Comparison of ENCODE assay signal across 17 cellular contexts in genomic region chrX:109036624-109037023, GRCh38.
DNase-seq lines count a peak whose midpoint lies in the region; ATAC-seq lines count a peak whose summit lies in the region.
"Had no signal": no experiment of that assay in that cellular context is flagged by ENCODE, and none has a peak within 500 bp of the region (broad histone marks: within the 10 kb centered on the region; RNA-seq: fewer than 3 reads in every experiment).

No MANE protein-coding gene starts in this region.

- peaks cover 9% of the 10 kb centered on the region for H3K9me3 Mint-ChIP-seq in activated T-helper 2 cell treated with anti-CD3 and anti-CD28 coated beads, Interferon-gamma antibody, Interleukin-2, Interleukin-4, amounts not matched to agents 10 μg/mL and 5 μg/mL and 100 μg/mL, durations not matched to agents 14 hours and 24 hours and 36 hours
- H3K9me3 Mint-ChIP-seq: activated naive CD4-positive, alpha-beta T cell treated with anti-CD3 and anti-CD28 coated beads, Interleukin-2, amount 50 U/mL, for 24 hours had no signal

- DNase-seq in kidney tubule cell (ENCODE audit: low spot score): peak; percentile 69
- no peak for DNase-seq in activated T-helper 2 cell treated with anti-CD3 and anti-CD28 coated beads, Interferon-gamma antibody, Interleukin-2, Interleukin-4, amounts not matched to agents 10 μg/mL and 5 μg/mL and 100 μg/mL, durations not matched to agents 14 hours and 24 hours and 36 hours (ENCODE audit: low spot score)
- no peak for DNase-seq in NCI-H1694 (lab: John Stamatoyannopoulos, UW)
- no peak for DNase-seq in NCI-H524 (lab: John Stamatoyannopoulos, UW)
- DNase-seq: activated CD4-positive, alpha-beta T cell treated with anti-CD3 and anti-CD28 coated beads, Interleukin-2, amount 10 ng/mL, durations not matched to agents 7 days and 5 days; AML-193; foreskin keratinocyte; left colon; NCI-H1417; NCI-H2171; right cardiac atrium; stimulated activated naive CD4-positive, alpha-beta T cell treated with Interleukin-2 at 50 U/mL for 16 hours had no signal

- H3K4me1 Mint-ChIP-seq in activated T-helper 2 cell treated with anti-CD3 and anti-CD28 coated beads, Interferon-gamma antibody, Interleukin-2, Interleukin-4, amounts not matched to agents 10 μg/mL and 5 μg/mL and 100 μg/mL, durations not matched to agents 14 hours and 24 hours and 36 hours (ENCODE audit: low read depth): no peaks in the 10 kb centered on the region
- H3K4me1 Mint-ChIP-seq: activated CD4-positive, alpha-beta T cell treated with anti-CD3 and anti-CD28 coated beads, Interleukin-2, amount 10 ng/mL, durations not matched to agents 7 days and 5 days; activated naive CD4-positive, alpha-beta T cell treated with anti-CD3 and anti-CD28 coated beads, Interleukin-2, amount 50 U/mL, for 24 hours had no signal

- ATAC-seq in GM18907 (IDR thresholded peaks at IDR 0.05; ENCODE audit: unreplicated experiment): peak; percentile 98
- peak; percentile 53 for ATAC-seq in GM21717 (IDR thresholded peaks at IDR 0.05; ENCODE audit: unreplicated experiment)
- peak; percentile 96 for ATAC-seq in HG03175 (IDR thresholded peaks at IDR 0.05; ENCODE audit: unreplicated experiment)
- no peak for ATAC-seq in GM21526 (IDR thresholded peaks at IDR 0.05; ENCODE audit: low FRiP score, unreplicated experiment)
- ATAC-seq: foreskin keratinocyte, left colon, right cardiac atrium had no signal

- H3K27me3 Mint-ChIP-seq in activated T-helper 2 cell treated with anti-CD3 and anti-CD28 coated beads, Interferon-gamma antibody, Interleukin-2, Interleukin-4, amounts not matched to agents 10 μg/mL and 5 μg/mL and 100 μg/mL, durations not matched to agents 14 hours and 24 hours and 36 hours (ENCODE audit: low read depth): no peaks in the 10 kb centered on the region
- H3K27me3 Mint-ChIP-seq: activated CD4-positive, alpha-beta T cell treated with anti-CD3 and anti-CD28 coated beads, Interleukin-2, amount 10 ng/mL, durations not matched to agents 7 days and 5 days; activated naive CD4-positive, alpha-beta T cell treated with anti-CD3 and anti-CD28 coated beads, Interleukin-2, amount 50 U/mL, for 24 hours had no signal

- H3K27ac Mint-ChIP-seq in activated T-helper 2 cell treated with anti-CD3 and anti-CD28 coated beads, Interferon-gamma antibody, Interleukin-2, Interleukin-4, amounts not matched to agents 10 μg/mL and 5 μg/mL and 100 μg/mL, durations not matched to agents 14 hours and 24 hours and 36 hours: no peak overlapping the region
- H3K27ac Mint-ChIP-seq: activated CD4-positive, alpha-beta T cell treated with anti-CD3 and anti-CD28 coated beads, Interleukin-2, amount 10 ng/mL, durations not matched to agents 7 days and 5 days; activated naive CD4-positive, alpha-beta T cell treated with anti-CD3 and anti-CD28 coated beads, Interleukin-2, amount 50 U/mL, for 24 hours had no signal

- no peak overlapping the region for H3K4me3 Mint-ChIP-seq in activated T-helper 2 cell treated with anti-CD3 and anti-CD28 coated beads, Interferon-gamma antibody, Interleukin-2, Interleukin-4, amounts not matched to agents 10 μg/mL and 5 μg/mL and 100 μg/mL, durations not matched to agents 14 hours and 24 hours and 36 hours (ENCODE audit: low read depth)
- H3K4me3 Mint-ChIP-seq: activated CD4-positive, alpha-beta T cell treated with anti-CD3 and anti-CD28 coated beads, Interleukin-2, amount 10 ng/mL, durations not matched to agents 7 days and 5 days; activated naive CD4-positive, alpha-beta T cell treated with anti-CD3 and anti-CD28 coated beads, Interleukin-2, amount 50 U/mL, for 24 hours had no signal

- intact Hi-C loops in activated T-helper 2 cell treated with anti-CD3 and anti-CD28 coated beads, Interferon-gamma antibody, Interleukin-2, Interleukin-4, amounts not matched to agents 10 μg/mL and 5 μg/mL and 100 μg/mL, durations not matched to agents 14 hours and 24 hours and 36 hours (cut with micrococcal nuclease): no loop called here

- H3K36me3 Mint-ChIP-seq in activated T-helper 2 cell treated with anti-CD3 and anti-CD28 coated beads, Interferon-gamma antibody, Interleukin-2, Interleukin-4, amounts not matched to agents 10 μg/mL and 5 μg/mL and 100 μg/mL, durations not matched to agents 14 hours and 24 hours and 36 hours (ENCODE audit: low read depth): no peaks in the 10 kb centered on the region
- H3K36me3 Mint-ChIP-seq: activated naive CD4-positive, alpha-beta T cell treated with anti-CD3 and anti-CD28 coated beads, Interleukin-2, amount 50 U/mL, for 24 hours had no signal
